11 cellular contexts compared by ENCODE assay signal in the genomic region with DNA sequence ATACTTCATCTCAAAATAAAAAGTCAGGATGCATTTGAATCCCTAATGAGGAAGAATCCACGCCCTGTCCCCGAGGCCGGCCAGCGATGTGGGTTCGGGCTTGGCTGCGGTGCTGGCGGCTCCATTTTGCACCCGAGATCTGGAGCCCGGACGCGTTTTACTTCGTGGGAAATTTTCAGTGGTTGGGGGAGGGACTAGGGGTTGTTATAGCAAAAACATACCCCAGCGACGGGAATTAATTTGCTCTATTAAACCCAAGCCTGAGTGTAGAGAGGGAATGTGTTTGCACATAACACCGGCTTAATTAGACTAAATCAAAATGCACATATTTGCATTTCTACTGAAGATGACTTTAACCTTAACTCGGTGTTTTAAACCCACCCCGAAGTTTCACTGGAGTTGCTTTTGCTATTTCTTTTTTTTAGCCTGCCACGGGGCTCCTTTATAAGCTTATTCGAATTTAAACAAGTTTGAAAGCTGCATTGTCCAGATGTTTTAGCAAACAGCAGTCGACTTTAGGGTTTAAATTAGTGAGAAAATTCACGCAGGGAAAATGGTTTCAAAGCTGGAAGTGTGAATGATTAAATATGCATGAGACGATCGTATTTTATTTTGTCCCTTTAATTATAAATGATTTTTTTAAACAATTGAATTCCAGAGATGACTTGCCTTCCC. TPM values are rescaled to one million over a fixed set of nuclear protein-coding genes. Genes with fewer than 3 reads are reported as not detected.
DNase-seq lines count a peak whose midpoint lies in the region; ATAC-seq and TF ChIP-seq lines count a peak whose summit lies in the region.
"Had no signal": no experiment of that assay in that cellular context is flagged by ENCODE, and none has a peak within 500 bp of the region (broad histone marks: within the 10 kb centered on the region; RNA-seq: fewer than 3 reads in every experiment).

No MANE protein-coding gene starts in this region.

- H3K4me1 ChIP-seq in heart right ventricle (peaks cover 3 to 55% (median 46%) of the 10 kb centered on the region in 9 donors), lower lobe of right lung (peaks cover 32% of the 10 kb centered on the region)

- H3K27ac ChIP-seq in heart right ventricle: peak overlapping the region in 8 of 10 donors; percentile 1 to 96 (median 80)
- H3K27ac ChIP-seq in lower lobe of right lung: peak overlapping the region; percentile 79
- no peak overlapping the region for H3K27ac ChIP-seq in caudate nucleus (ENCODE audit: low read depth, low read length)
- H3K27ac ChIP-seq: KMS-11 had no signal

- H3K9me3 ChIP-seq in heart right ventricle: no peaks in the 10 kb centered on the region
- no peaks in the 10 kb centered on the region for H3K9me3 ChIP-seq in lower lobe of right lung

- intact Hi-C loops in heart right ventricle (cut with DNase I) (loop anchor here in 8 of 10 donors (5.0 to 10.0 kb wide), 11 partner anchors 301 to 1161 kb away; partner anchors contain the start of genes IRX3 (in 3 of the 8) and IRX6 (in 3 of the 8)), left cardiac atrium (cut with DNase I) (loop anchor here (10.0 kb wide), 1 partner anchor 651 kb away; the partner anchor contains the start of gene IRX3 (in 2 of the 2)), lower lobe of right lung (cut with DNase I) (no loop called here)

- no peak for TF ChIP-seq CTCF in heart right ventricle (IDR thresholded peaks at IDR 0.05)
- no peak for TF ChIP-seq CTCF in lower lobe of right lung (IDR thresholded peaks at IDR 0.05)

- DNase-seq in heart right ventricle: no peak
- DNase-seq in left cardiac atrium: no peak
- DNase-seq in dermis blood vessel endothelial cell: peak; percentile 2
- DNase-seq in lower lobe of right lung: no peak
- no peak for DNase-seq in caudate nucleus (lab: John Stamatoyannopoulos, UW)
- no peak for DNase-seq in activated CD8-positive, alpha-beta memory T cell treated with anti-CD3 and anti-CD28 coated beads, Interleukin-2, amount 50 U/mL, for 4 hours
- DNase-seq: NCI-H2029 treated with DMSO at 0.1 percent for 48 hours had no signal

- H3K4me3 ChIP-seq in heart right ventricle: peak overlapping the region; percentile 17 to 90 (median 68)
- H3K4me3 ChIP-seq in lower lobe of right lung: peak overlapping the region; percentile 68

- H3K27me3 ChIP-seq in heart right ventricle: peaks cover 0 to 100% (median 85%) of the 10 kb centered on the region in 7 donors
- H3K27me3 ChIP-seq in lower lobe of right lung (ENCODE audit: low read depth): peaks cover 94% of the 10 kb centered on the region

- H3K36me3 ChIP-seq in heart right ventricle (peaks cover 0 to 14% (median 0%) of the 10 kb centered on the region in 9 donors), lower lobe of right lung (no peaks in the 10 kb centered on the region)

- ATAC-seq in heart right ventricle (no peak), left cardiac atrium (no peak), lower lobe of right lung (no peak), GM21786 (IDR thresholded peaks at IDR 0.05; ENCODE audit: unreplicated experiment) (no peak), GM21367 (IDR thresholded peaks at IDR 0.05; ENCODE audit: unreplicated experiment) (no peak)
- ATAC-seq: right cardiac atrium had no signal

- WGBS in heart right ventricle, 2 donors: 31 to 33% methylated on average over 23 of the region's 23 CpGs

RNA-seq across cellular contexts. Expression of gene IRX5, which starts 4.9 kb away (rescaled TPM):
- total RNA-seq in heart right ventricle (10 to 100 TPM in 8 of 10 donors, 1 to 10 TPM in 2; 3.7 to 39.8 (median 24.5) TPM), left cardiac atrium (1 to 10 TPM in 1 of 2 donors, under 1 TPM in 1; 0.27 to 1.1 TPM), dermis blood vessel endothelial cell (0.51 and 0.79 TPM in 2 replicates), lower lobe of right lung (23.8 TPM)
- polyA plus RNA-seq in heart right ventricle: 10 to 100 TPM; 13.7 to 21.8 TPM
